In genomic region chr6:57069228-57069627, GRCh38 we compare ENCODE assay signal across 2 cellular contexts.
TF ChIP-seq lines count a peak whose summit lies in the region.

No MANE protein-coding gene starts in this region.

TF ChIP-seq in HepG2, 621 proteins besides CTCF, POLR2A, EP300 and RAD21:
- TF ChIP-seq ZFX (CRISPR knock-in tag; IDR thresholded peaks at IDR 0.05; ENCODE audit: low read depth) = no peak
- TF ChIP-seq MAF1 (CRISPR knock-in tag; IDR thresholded peaks at IDR 0.05; ENCODE audit: borderline replicate concordance) = no peak
- TF ChIP-seq MAX (IDR thresholded peaks at IDR 0.05) = no peak
- no peak for TF ChIP-seq ZSCAN29 (CRISPR knock-in tag; conservative IDR thresholded peaks at IDR 0.05)
- TF ChIP-seq LBX2 (CRISPR knock-in tag; IDR thresholded peaks at IDR 0.05; ENCODE audit: borderline replicate concordance) = no peak
- no peak for TF ChIP-seq SMYD3 (CRISPR knock-in tag; IDR thresholded peaks at IDR 0.05)
- TF ChIP-seq ZNF468 (CRISPR knock-in tag; IDR thresholded peaks at IDR 0.05) = no peak
- TF ChIP-seq KLF12 (CRISPR knock-in tag; IDR thresholded peaks at IDR 0.05; ENCODE audit: borderline replicate concordance) = no peak
- TF ChIP-seq NFE2L1 (CRISPR knock-in tag; IDR thresholded peaks at IDR 0.05; ENCODE audit: borderline replicate concordance) = no peak
- no peak for TF ChIP-seq KDM3A (CRISPR knock-in tag; IDR thresholded peaks at IDR 0.05; ENCODE audit: low read depth)
TF ChIP-seq in HepG2: peak in this region for 0.

TF ChIP-seq in H1, 55 proteins besides CTCF, POLR2A, EP300 and RAD21:
- TF ChIP-seq FOSL1 (IDR thresholded peaks at IDR 0.05; ENCODE audit: insufficient read depth, low read depth, low read length) (no peak), RNF2 (IDR thresholded peaks at IDR 0.05; ENCODE audit: borderline replicate concordance, low read depth, low read length, missing control alignments, poor library complexity, severe bottlenecking) (no peak), KDM1A (IDR thresholded peaks at IDR 0.05; ENCODE audit: borderline replicate concordance, low read length) (no peak), CEBPB (IDR thresholded peaks at IDR 0.05; ENCODE audit: low read depth, low read length) (no peak), EZH2 (IDR thresholded peaks at IDR 0.05; ENCODE audit: low read depth, low read length, severe bottlenecking) (no peak), SRF (IDR thresholded peaks at IDR 0.05; ENCODE audit: low read depth, low read length) (no peak), CTBP2 (IDR thresholded peaks at IDR 0.05; ENCODE audit: borderline replicate concordance, insufficient read depth, insufficient read length, low read length) (no peak), TCF12 (IDR thresholded peaks at IDR 0.05; ENCODE audit: low read depth, low read length) (no peak), CBX5 (IDR thresholded peaks at IDR 0.05; ENCODE audit: low read depth, low read length) (no peak), ASH2L (IDR thresholded peaks at IDR 0.05; ENCODE audit: low read length) (no peak)
- TF ChIP-seq, protein P1, sequence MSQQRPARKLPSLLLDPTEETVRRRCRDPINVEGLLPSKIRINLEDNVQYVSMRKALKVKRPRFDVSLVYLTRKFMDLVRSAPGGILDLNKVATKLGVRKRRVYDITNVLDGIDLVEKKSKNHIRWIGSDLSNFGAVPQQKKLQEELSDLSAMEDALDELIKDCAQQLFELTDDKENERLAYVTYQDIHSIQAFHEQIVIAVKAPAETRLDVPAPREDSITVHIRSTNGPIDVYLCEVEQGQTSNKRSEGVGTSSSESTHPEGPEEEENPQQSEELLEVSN (IDR thresholded peaks at IDR 0.05) = no peak
TF ChIP-seq in H1: peak in this region for 0.
